In the genomic region with DNA sequence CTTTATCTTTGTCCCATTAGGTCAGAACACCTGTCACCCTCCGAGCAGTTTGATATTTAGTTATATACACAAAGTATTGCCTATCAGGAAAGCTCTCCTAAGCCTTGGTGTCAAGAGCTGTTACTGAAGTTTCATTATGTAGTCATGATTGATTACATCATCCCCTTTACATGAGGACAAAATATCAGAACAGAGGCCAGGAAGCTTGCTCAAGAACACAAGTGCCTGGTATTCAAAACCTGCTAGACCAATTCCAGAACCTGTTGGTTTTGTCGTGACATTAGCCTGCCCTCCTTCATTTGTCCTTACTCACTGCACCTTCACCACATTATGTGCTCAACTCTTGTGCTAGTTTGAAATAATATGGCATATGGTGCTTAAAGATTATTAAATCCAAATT, we compare ENCODE assay signal across 16 cellular contexts.
DNase-seq lines count a peak whose midpoint lies in the region; ATAC-seq and TF ChIP-seq lines count a peak whose summit lies in the region.
"Had no signal": no experiment of that assay in that cellular context is flagged by ENCODE, and none has a peak within 500 bp of the region (broad histone marks: within the 10 kb centered on the region; RNA-seq: fewer than 3 reads in every experiment).

No MANE protein-coding gene starts in this region.

- H3K36me3 ChIP-seq in PC-9 (ENCODE audit: low read depth) (no peaks in the 10 kb centered on the region), mesendoderm (ENCODE audit: control insufficient read depth, insufficient read depth, low read length) (no peaks in the 10 kb centered on the region)
- H3K36me3 ChIP-seq: Peyer's patch had no signal

- no peak overlapping the region for H3K4ac ChIP-seq in mesendoderm (ENCODE audit: low read depth, low read length)

- no peak for ATAC-seq in foreskin keratinocyte
- ATAC-seq: A549 had no signal

- no peak for TF ChIP-seq CTCF in PC-9 (conservative IDR thresholded peaks at IDR 0.05)
- no peak for TF ChIP-seq CTCF in foreskin keratinocyte (conservative IDR thresholded peaks at IDR 0.05)

- H3K18ac ChIP-seq in mesendoderm (ENCODE audit: low read length), result no peak overlapping the region

- H3K9ac ChIP-seq in mesendoderm (ENCODE audit: low read length), result no peak overlapping the region
- H3K9ac ChIP-seq: GM23248 had no signal

- no peak overlapping the region for H3K23ac ChIP-seq in mesendoderm (ENCODE audit: low read length)

- no TSS peak for BruUV-seq in PC-9 (replicated peaks; lab: Mats Ljungman, UMichigan)

- DNase-seq in NCI-H2171 treated with DMSO at 0.1 percent for 48 hours (lab: John Stamatoyannopoulos, UW), result peak; percentile 8
- no peak for DNase-seq in NCI-H2171 (lab: John Stamatoyannopoulos, UW)
- DNase-seq in DMS53 treated with DMSO at 0.1 percent for 48 hours (lab: John Stamatoyannopoulos, UW; ENCODE audit: unreplicated experiment), result peak; percentile 66
- peak; percentile 29 to 78 for DNase-seq in PC-9
- peak; percentile 6 for DNase-seq in mesendoderm
- DNase-seq in foreskin keratinocyte, result no peak
- no peak for DNase-seq in stimulated activated CD8-positive, alpha-beta memory T cell treated with anti-CD3 and anti-CD28 coated beads, Interleukin-4, amount 100 ng/mL, for 48 hours
- DNase-seq: COR-L47, DND-41, GF-D8, GM23248, NCI-H1048, NCI-H187, NCI-H524 treated with DMSO at 0.1 percent for 48 hours, Peyer's patch had no signal

- H2BK5ac ChIP-seq in mesendoderm (ENCODE audit: low read length), result no peak overlapping the region

- H3K56ac ChIP-seq in mesendoderm (ENCODE audit: low read length), result no peak overlapping the region

- CTCF ChIA-PET in PC-9 (lab: Charles Lee), result interaction anchor here (0.5 kb wide), 1 partner anchor 130 kb away, joined by 4 read pairs; no protein-coding TSS in a partner anchor

- no peak overlapping the region for H4K8ac ChIP-seq in mesendoderm (ENCODE audit: low read depth, low read length)

- H3K4me1 ChIP-seq in PC-9 (replicated peaks; ENCODE audit: insufficient read depth) (peaks cover 12% of the 10 kb centered on the region), mesendoderm (ENCODE audit: control insufficient read depth, low read depth, low read length) (no peaks in the 10 kb centered on the region), foreskin keratinocyte (no peaks in the 10 kb centered on the region)
- H3K4me1 ChIP-seq: A549, Peyer's patch had no signal

- H4K5ac ChIP-seq in mesendoderm (ENCODE audit: low read length), result no peak overlapping the region

- peak overlapping the region; percentile 34; the same call in 1 of the 2 replicates for H3K27ac ChIP-seq in PC-9
- no peak overlapping the region for H3K27ac ChIP-seq in mesendoderm (ENCODE audit: low read depth, low read length)
- H3K27ac ChIP-seq in foreskin keratinocyte, result no peak overlapping the region
- H3K27ac ChIP-seq: A549, GM23248, Peyer's patch had no signal

- H3K79me2 ChIP-seq in PC-9 (ENCODE audit: low read depth) (no peaks in the 10 kb centered on the region), mesendoderm (ENCODE audit: control insufficient read depth, insufficient read depth, low read length) (no peaks in the 10 kb centered on the region)

- no peaks in the 10 kb centered on the region for H3K9me3 ChIP-seq in PC-9 (ENCODE audit: insufficient read depth, low read depth)
- H3K9me3 ChIP-seq: A549, Peyer's patch had no signal

- POLR2A ChIA-PET in PC-9 (lab: Charles Lee; ENCODE audit: unreplicated experiment), result no interaction called here

- H3K79me1 ChIP-seq in mesendoderm (ENCODE audit: low read length), result no peaks in the 10 kb centered on the region

- H3K4me3 ChIP-seq in PC-9, result no peak overlapping the region
- no peak overlapping the region for H3K4me3 ChIP-seq in mesendoderm (ENCODE audit: low read length)
- H3K4me3 ChIP-seq: A549, GM23248, Peyer's patch had no signal

- no peaks in the 10 kb centered on the region; the same call in 1 of the 2 replicates for H3K9me2 ChIP-seq in PC-9 (ENCODE audit: insufficient read depth)

- no peaks in the 10 kb centered on the region for H3K27me3 ChIP-seq in PC-9 (ENCODE audit: insufficient read depth, low read depth)
- no peaks in the 10 kb centered on the region for H3K27me3 ChIP-seq in mesendoderm (ENCODE audit: insufficient read depth, low read length, poor library complexity)
- no peaks in the 10 kb centered on the region for H3K27me3 ChIP-seq in foreskin keratinocyte
- H3K27me3 ChIP-seq: Peyer's patch had no signal

- no CpG with 5 or more reads among the region's 2 CpGs for WGBS in mesendoderm (ENCODE audit: extremely low coverage, insufficient coverage, low lambda C conversion rate)

- H4K20me1 ChIP-seq in PC-9 (ENCODE audit: insufficient read depth), result no peaks in the 10 kb centered on the region

- H2BK120ac ChIP-seq in mesendoderm (ENCODE audit: low read depth, low read length), result no peak overlapping the region

- no peaks in the 10 kb centered on the region for H3F3A ChIP-seq in PC-9 (ENCODE audit: insufficient read depth, low read depth)

- H2AK5ac ChIP-seq in mesendoderm (ENCODE audit: low read length), result no peak overlapping the region

- H2AFZ ChIP-seq in PC-9, result no peak overlapping the region
- H2AFZ ChIP-seq: GM23248 had no signal

- intact Hi-C loops in PC-9 (cut with micrococcal nuclease; ENCODE audit: unreplicated experiment), result no loop called here

- H2BK15ac ChIP-seq in mesendoderm (replicated peaks; ENCODE audit: low read depth), result no peak overlapping the region

- H3K4me2 ChIP-seq in PC-9, result 0 out of 2 replicates have a peak overlapping the region, but pooled peaks have one; percentile 21
- no peak overlapping the region for H3K4me2 ChIP-seq in mesendoderm (ENCODE audit: low read length)
- H3K4me2 ChIP-seq: A549 had no signal

Comparison
In these comparisons a context has a peak if more than half of its experiments do, and no peak if none do; other contexts are left out.
1. DNase-seq: peak in NCI-H2171 treated with DMSO at 0.1 percent for 48 hours (single experiment), DMS53 treated with DMSO at 0.1 percent for 48 hours (single experiment), PC-9 (2 of 2) and mesendoderm (single experiment); none in NCI-H2171 (single experiment), foreskin keratinocyte (0 of 2) and stimulated activated CD8-positive, alpha-beta memory T cell treated with anti-CD3 and anti-CD28 coated beads, Interleukin-4, amount 100 ng/mL, for 48 hours (single experiment).